26 cellular contexts compared by ENCODE assay signal in the genomic region with DNA sequence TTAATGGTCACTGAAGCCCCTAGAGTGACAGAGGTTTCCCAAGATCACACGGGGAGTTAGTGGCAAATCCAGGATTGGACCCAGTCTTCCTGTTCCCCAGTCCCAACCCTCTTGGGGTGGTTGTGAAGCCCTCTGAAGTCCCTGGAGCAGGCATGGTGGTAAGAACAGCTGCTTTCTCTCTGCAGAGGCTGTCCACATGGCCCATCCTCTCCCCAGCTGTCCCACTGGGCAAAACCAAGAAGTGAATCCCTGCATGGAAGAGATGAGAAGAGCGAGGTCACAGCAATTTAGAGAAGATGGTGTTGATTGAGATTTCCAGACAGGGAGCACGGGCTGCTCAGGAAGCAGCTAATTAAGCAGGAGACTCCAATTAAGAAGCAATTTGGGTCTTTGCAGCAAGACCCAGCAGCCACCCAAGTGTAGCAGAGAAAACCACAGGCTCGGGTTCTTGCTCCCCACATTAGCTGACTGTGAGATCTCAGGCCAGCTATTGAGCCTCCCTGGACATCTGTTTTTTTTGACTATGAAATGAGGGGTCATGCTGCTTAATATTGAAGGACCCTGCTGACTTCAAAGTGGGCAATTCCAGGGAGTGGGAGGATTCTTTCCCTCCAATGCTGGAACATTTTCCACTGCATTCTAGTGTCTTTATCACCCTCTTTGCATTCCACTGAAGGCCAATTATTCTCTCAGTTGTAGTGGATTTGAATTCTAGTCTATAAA.
"Had no signal": no experiment of that assay in that cellular context is flagged by ENCODE, and none has a peak within 500 bp of the region (broad histone marks: within the 10 kb centered on the region; RNA-seq: fewer than 3 reads in every experiment).

No MANE protein-coding gene starts in this region.

- H3K4me3 ChIP-seq: breast epithelium, hepatocyte, thoracic aorta, uterus had no signal

- H2AFZ ChIP-seq: hepatocyte had no signal

- DNase-seq: activated CD4-positive, alpha-beta memory T cell treated with anti-CD3 and anti-CD28 coated beads, Interleukin-2, amount 10 ng/mL, durations not matched to agents 7 days and 5 days; activated CD4-positive, alpha-beta T cell treated with anti-CD3 and anti-CD28 coated beads for 48 hours; activated CD8-positive, alpha-beta memory T cell treated with anti-CD3 and anti-CD28 coated beads, Interleukin-2, amount 50 U/mL, for 48 hours; activated T-cell treated with anti-CD3 and anti-CD28 coated beads, Interleukin-2, amount 50 U/mL, for 24 hours; dermis blood vessel endothelial cell; effector CD4-positive, alpha-beta T cell; left cardiac atrium; left ventricle myocardium superior; naive thymus-derived CD4-positive, alpha-beta T cell; posterior cingulate gyrus; right cardiac atrium; stimulated activated CD4-positive, alpha-beta T cell treated with anti-CD3 and anti-CD28 coated beads, Interleukin-12 subunit alpha, Interleukin-12 subunit beta, amount 100 ng/mL, for 4 hours; stimulated activated CD4-positive, alpha-beta T cell treated with anti-CD3 and anti-CD28 coated beads, Interleukin-4, amount 100 ng/mL, for 1 hour; uterus; WERI-Rb-1 had no signal

- H3K27ac Mint-ChIP-seq: activated CD4-positive, alpha-beta memory T cell treated with anti-CD3 and anti-CD28 coated beads, Interleukin-2, amount 10 ng/mL, durations not matched to agents 7 days and 5 days; activated T-cell treated with anti-CD3 and anti-CD28 coated beads, Interleukin-2, amount 50 U/mL, for 24 hours; mesothelial cell of epicardium; naive thymus-derived CD4-positive, alpha-beta T cell; stimulated activated effector memory CD8-positive, alpha-beta T cell treated with anti-CD3 and anti-CD28 coated beads, Interleukin-12 subunit alpha, Interleukin-12 subunit beta, amount 100 ng/mL, for 72 hours; stimulated activated naive CD8-positive, alpha-beta T cell treated with anti-CD3 and anti-CD28 coated beads, Interleukin-15, Interleukin-2, amounts not matched to agents 100 ng/mL and 50 ng/mL, for 24 hours; type B pancreatic cell had no signal

- H3K27me3 Mint-ChIP-seq: activated T-cell treated with anti-CD3 and anti-CD28 coated beads, Interleukin-2, amount 50 U/mL, for 24 hours had no signal

- H3K9me3 ChIP-seq: breast epithelium, thoracic aorta, uterus had no signal

- H3K36me3 ChIP-seq: breast epithelium, thoracic aorta, uterus, WERI-Rb-1 had no signal

- H3K4me3 Mint-ChIP-seq: activated CD4-positive, alpha-beta memory T cell treated with anti-CD3 and anti-CD28 coated beads, Interleukin-2, amount 10 ng/mL, durations not matched to agents 7 days and 5 days; activated T-cell treated with anti-CD3 and anti-CD28 coated beads, Interleukin-2, amount 50 U/mL, for 24 hours; central memory CD8-positive, alpha-beta T cell; mesothelial cell of epicardium; naive thymus-derived CD4-positive, alpha-beta T cell; stimulated activated effector memory CD8-positive, alpha-beta T cell treated with anti-CD3 and anti-CD28 coated beads, Interleukin-12 subunit alpha, Interleukin-12 subunit beta, amount 100 ng/mL, for 72 hours; stimulated activated naive CD8-positive, alpha-beta T cell treated with anti-CD3 and anti-CD28 coated beads, Interleukin-15, Interleukin-2, amounts not matched to agents 100 ng/mL and 50 ng/mL, for 24 hours; type B pancreatic cell had no signal

- H3K4me1 Mint-ChIP-seq: activated CD4-positive, alpha-beta memory T cell treated with anti-CD3 and anti-CD28 coated beads, Interleukin-2, amount 10 ng/mL, durations not matched to agents 7 days and 5 days; mesothelial cell of epicardium had no signal

- H3K27ac ChIP-seq: breast epithelium, epithelial cell of prostate, hepatocyte, thoracic aorta, uterus, WERI-Rb-1 had no signal

- H3K27me3 ChIP-seq: breast epithelium, hepatocyte, uterus had no signal

- H3K79me2 ChIP-seq: hepatocyte had no signal

- H3K4me2 ChIP-seq: hepatocyte had no signal

- H3K4me1 ChIP-seq: breast epithelium, uterus had no signal

- H3K36me3 Mint-ChIP-seq: activated naive CD4-positive, alpha-beta T cell treated with anti-CD3 and anti-CD28 coated beads, Interleukin-2, amount 50 U/mL, for 72 hours; mesothelial cell of epicardium; naive thymus-derived CD4-positive, alpha-beta T cell; stimulated activated effector memory CD8-positive, alpha-beta T cell treated with anti-CD3 and anti-CD28 coated beads, Interleukin-12 subunit alpha, Interleukin-12 subunit beta, amount 100 ng/mL, for 72 hours; type B pancreatic cell had no signal

- ATAC-seq: activated CD4-positive, CD25-positive, alpha-beta regulatory T cell treated with anti-CD3 and anti-CD28 coated beads, Interleukin-2, amount 50 U/mL, for 24 hours; activated naive CD4-positive, alpha-beta T cell treated with anti-CD3 and anti-CD28 coated beads, Interleukin-2, amount 50 U/mL, for 72 hours; left cardiac atrium; left ventricle myocardium superior; naive thymus-derived CD4-positive, alpha-beta T cell; right cardiac atrium; stimulated activated effector memory CD8-positive, alpha-beta T cell treated with anti-CD3 and anti-CD28 coated beads, Interleukin-12 subunit alpha, Interleukin-12 subunit beta, amount 100 ng/mL, for 72 hours had no signal

- H3K9me3 Mint-ChIP-seq: activated CD4-positive, alpha-beta memory T cell treated with anti-CD3 and anti-CD28 coated beads, Interleukin-2, amount 10 ng/mL, durations not matched to agents 7 days and 5 days; activated naive CD4-positive, alpha-beta T cell treated with anti-CD3 and anti-CD28 coated beads, Interleukin-2, amount 50 U/mL, for 72 hours; activated T-cell treated with anti-CD3 and anti-CD28 coated beads, Interleukin-2, amount 50 U/mL, for 24 hours; central memory CD8-positive, alpha-beta T cell; mesothelial cell of epicardium; naive thymus-derived CD4-positive, alpha-beta T cell; stimulated activated effector memory CD8-positive, alpha-beta T cell treated with anti-CD3 and anti-CD28 coated beads, Interleukin-12 subunit alpha, Interleukin-12 subunit beta, amount 100 ng/mL, for 72 hours; stimulated activated naive CD8-positive, alpha-beta T cell treated with anti-CD3 and anti-CD28 coated beads, Interleukin-15, Interleukin-2, amounts not matched to agents 100 ng/mL and 50 ng/mL, for 24 hours; type B pancreatic cell had no signal
